ENCODE assay signal across 8 cellular contexts in genomic region chr1:65066766-65067490, GRCh38.
DNase-seq lines count a peak whose midpoint lies in the region; ATAC-seq and TF ChIP-seq lines count a peak whose summit lies in the region.

No MANE protein-coding gene starts in this region.

- DNase-seq in ACHN (peak; percentile 62), activated gamma-delta T cell treated with Interleukin-2 at 50 U/mL for 16 hours (peak; percentile 77), foreskin fibroblast (peak; percentile 76 to 90)
- DNase-seq in stimulated activated naive CD8-positive, alpha-beta T cell treated with anti-CD3 and anti-CD28 coated beads, Interleukin-15, amount 100 ng/mL, for 72 hours = peak; percentile 71

- H3K27ac Mint-ChIP-seq in stimulated activated naive CD8-positive, alpha-beta T cell treated with anti-CD3 and anti-CD28 coated beads, Interleukin-15, amount 100 ng/mL, for 72 hours = peak overlapping the region; percentile 95 to 97

- no peaks in the 10 kb centered on the region for H3K36me3 ChIP-seq in neural cell (ENCODE audit: insufficient read depth, low read length)

- peaks cover 3% of the 10 kb centered on the region for H3F3A ChIP-seq in neural cell (ENCODE audit: insufficient read depth, low read length, poor library complexity, severe bottlenecking)

- no peaks in the 10 kb centered on the region for H3K27me3 Mint-ChIP-seq in stimulated activated naive CD8-positive, alpha-beta T cell treated with anti-CD3 and anti-CD28 coated beads, Interleukin-15, amount 100 ng/mL, for 72 hours

- H3K4me3 ChIP-seq in foreskin fibroblast (ENCODE audit: low read depth in 1 of 2, low read length in 2 of 2) = peak overlapping the region; percentile 48 to 83
- peak overlapping the region; percentile 94 for H3K4me3 ChIP-seq in neural cell (ENCODE audit: low read length)

- H2AFZ ChIP-seq in neural cell (ENCODE audit: low read depth, low read length) = peak overlapping the region; percentile 59

- no peak overlapping the region for H3K4me2 ChIP-seq in neural cell (ENCODE audit: low read length)

- H3K9me3 ChIP-seq in neural cell (ENCODE audit: low read length) = no peaks in the 10 kb centered on the region

- TF ChIP-seq EP300 in neural cell (conservative IDR thresholded peaks at IDR 0.05; ENCODE audit: poor library complexity, severe bottlenecking) = no peak

- no peaks in the 10 kb centered on the region for H3K9me3 Mint-ChIP-seq in stimulated activated naive CD8-positive, alpha-beta T cell treated with anti-CD3 and anti-CD28 coated beads, Interleukin-15, amount 100 ng/mL, for 72 hours

- H3K27me3 ChIP-seq in neural cell (ENCODE audit: insufficient read depth, low read depth, low read length) = no peaks in the 10 kb centered on the region

- no peaks in the 10 kb centered on the region for H4K20me1 ChIP-seq in neural cell (ENCODE audit: insufficient read depth)

- peaks cover 51% of the 10 kb centered on the region for H3K79me2 ChIP-seq in neural cell (replicated peaks; ENCODE audit: insufficient read depth, low read length)

- peak; percentile 49 for ATAC-seq in GM18517 (IDR thresholded peaks at IDR 0.05; ENCODE audit: unreplicated experiment)
- peak; percentile 40 for ATAC-seq in HG03565 (IDR thresholded peaks at IDR 0.05; ENCODE audit: unreplicated experiment)
- peak; percentile 77 for ATAC-seq in stimulated activated naive CD8-positive, alpha-beta T cell treated with anti-CD3 and anti-CD28 coated beads, Interleukin-15, amount 100 ng/mL, for 72 hours

- peaks cover 63% of the 10 kb centered on the region for H3K4me1 Mint-ChIP-seq in stimulated activated naive CD8-positive, alpha-beta T cell treated with anti-CD3 and anti-CD28 coated beads, Interleukin-15, amount 100 ng/mL, for 72 hours

- H3K27ac ChIP-seq in neural cell (ENCODE audit: low read length) = peak overlapping the region; percentile 81

- TF ChIP-seq POLR2A in Raji (IDR thresholded peaks at IDR 0.05; ENCODE audit: insufficient read depth, low read depth, low read length) = 0 out of 2 replicates have a peak, but pooled peaks have one; percentile 14

- no peak for TF ChIP-seq CTCF in foreskin fibroblast (IDR thresholded peaks at IDR 0.05; ENCODE audit: low read depth, low read length)
- TF ChIP-seq CTCF in neural cell (IDR thresholded peaks at IDR 0.05; ENCODE audit: poor library complexity, severe bottlenecking) = no peak

- in situ Hi-C loops in ACHN (cut with HindIII; ENCODE audit: low pct_ligation_motif_present, low pct_unique_long_range_greater_than_20kb, low sequenced_read_pairs) = loop anchor here (10.0 kb wide), 1 partner anchor 618 kb away; no protein-coding TSS in a partner anchor

- H3K4me3 Mint-ChIP-seq in stimulated activated naive CD8-positive, alpha-beta T cell treated with anti-CD3 and anti-CD28 coated beads, Interleukin-15, amount 100 ng/mL, for 72 hours = peak overlapping the region; percentile 96

- H3K9ac ChIP-seq in neural cell (ENCODE audit: low read length) = peak overlapping the region; percentile 92

- TF ChIP-seq RAD21 in neural cell (conservative IDR thresholded peaks at IDR 0.05) = no peak

- H3K9me2 ChIP-seq in neural cell (ENCODE audit: insufficient read depth, low read length) = no peaks in the 10 kb centered on the region

TF ChIP-seq in neural cell, 6 proteins besides CTCF, POLR2A, EP300 and RAD21:
- TF ChIP-seq POLR2AphosphoS5 (IDR thresholded peaks at IDR 0.05) (peak; percentile 52), SMC3 (conservative IDR thresholded peaks at IDR 0.05; ENCODE audit: poor library complexity) (no peak), MXI1 (conservative IDR thresholded peaks at IDR 0.05; ENCODE audit: poor library complexity, severe bottlenecking) (peak; percentile 48), REST (IDR thresholded peaks at IDR 0.05; ENCODE audit: borderline replicate concordance) (peak; percentile 36), EZH2 (IDR thresholded peaks at IDR 0.05; ENCODE audit: borderline replicate concordance, insufficient read depth, low read length, poor library complexity, severe bottlenecking) (no peak), TAF1 (IDR thresholded peaks at IDR 0.05; ENCODE audit: low read depth) (peak; percentile 7)

Comparison
In these comparisons a context has a peak if more than half of its experiments do, and no peak if none do; other contexts are left out.
1. Peak in every context shown above with its lines: DNase-seq, ATAC-seq, H3K4me3 ChIP-seq and H3K27ac ChIP-seq.